In the genomic region with DNA sequence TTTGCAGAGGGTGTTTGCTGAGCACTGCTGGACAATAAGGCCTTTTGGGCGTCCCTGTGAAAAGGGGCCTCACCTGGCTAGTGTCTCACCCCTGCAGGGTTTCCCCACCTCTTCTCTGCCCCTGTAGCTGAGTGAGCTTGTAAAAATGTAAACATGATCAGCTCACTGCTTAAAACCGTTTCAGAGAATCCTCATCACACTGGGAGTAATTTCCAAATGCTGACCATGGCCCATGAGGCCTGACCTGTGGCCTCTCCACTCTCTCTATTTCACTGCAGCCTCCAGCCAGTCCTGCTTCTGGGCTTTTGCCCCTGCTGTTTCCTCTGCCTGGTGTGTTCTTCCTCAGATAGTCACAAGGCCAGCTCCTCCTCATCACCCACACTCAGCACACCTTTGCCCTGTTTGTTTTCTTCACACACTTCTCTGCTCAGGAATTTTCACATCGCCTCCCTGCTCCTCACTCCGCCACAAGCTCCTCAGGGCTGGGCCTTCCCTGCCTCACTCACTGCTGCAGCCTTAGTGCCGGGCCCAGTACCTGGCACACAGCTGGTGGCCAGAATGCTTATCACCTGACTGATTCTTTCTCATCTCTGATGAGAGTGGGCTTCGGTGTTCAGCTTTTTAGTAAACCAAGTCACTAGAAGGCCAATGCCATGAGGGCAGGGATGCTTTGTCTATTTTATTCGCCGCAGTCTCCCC, we compare ENCODE assay signal across 22 cellular contexts.
"Had no signal": no experiment of that assay in that cellular context is flagged by ENCODE, and none has a peak within 500 bp of the region (broad histone marks: within the 10 kb centered on the region; RNA-seq: fewer than 3 reads in every experiment).

No MANE protein-coding gene starts in this region.

- H3K4me1 ChIP-seq: foreskin keratinocyte, right lobe of liver, upper lobe of right lung had no signal

- H3K36me3 Mint-ChIP-seq: activated naive CD8-positive, alpha-beta T cell treated with anti-CD3 and anti-CD28 coated beads, Interleukin-2, amount 10 ng/mL, durations not matched to agents 7 days and 5 days; natural killer cell treated with Interleukin-12 subunit alpha and Interleukin-12 subunit beta and Interleukin-15 and Interleukin-18, amount 100 ng/mL, for 72 hours; stimulated activated naive B cell treated with anti-CD40 and anti-IgM and Interleukin-4, amounts not matched to agents 10 μg/mL and 1 μg/mL and 100 μg/mL, for 72 hours had no signal

- H3K27me3 Mint-ChIP-seq: activated naive CD8-positive, alpha-beta T cell treated with anti-CD3 and anti-CD28 coated beads, Interleukin-2, amount 10 ng/mL, durations not matched to agents 7 days and 5 days; natural killer cell treated with Interleukin-12 subunit alpha and Interleukin-12 subunit beta and Interleukin-15 and Interleukin-18, amount 100 ng/mL, for 72 hours; stimulated activated naive B cell treated with anti-CD40 and anti-IgM and Interleukin-4, amounts not matched to agents 10 μg/mL and 1 μg/mL and 100 μg/mL, for 72 hours had no signal

- H3K36me3 ChIP-seq: upper lobe of right lung had no signal

- H3K27ac Mint-ChIP-seq: activated CD4-positive, alpha-beta memory T cell treated with anti-CD3 and anti-CD28 coated beads, Interleukin-2, amount 10 ng/mL, durations not matched to agents 7 days and 5 days; activated CD4-positive, alpha-beta T cell treated with anti-CD3 and anti-CD28 coated beads, Interleukin-2, amount 10 ng/mL, durations not matched to agents 24 days and 14 days; activated naive CD8-positive, alpha-beta T cell treated with anti-CD3 and anti-CD28 coated beads, Interleukin-2, amount 10 ng/mL, durations not matched to agents 7 days and 5 days; activated T-helper 1 cell treated with anti-CD3 and anti-CD28 coated beads, Interleukin-12 subunit alpha, Interleukin-12 subunit beta, Interleukin-2, Interleukin-4 antibody, amounts not matched to agents 30 ng/mL and 10 ng/mL and 1 ng/mL, durations not matched to agents 14 hours and 24 hours and 36 hours; natural killer cell treated with Interleukin-12 subunit alpha and Interleukin-12 subunit beta and Interleukin-15 and Interleukin-18, amount 100 ng/mL, for 72 hours; stimulated activated naive B cell treated with anti-CD40 and anti-IgM and Interleukin-4, amounts not matched to agents 10 μg/mL and 1 μg/mL and 100 μg/mL, for 72 hours had no signal

- H3K4me3 Mint-ChIP-seq: activated CD4-positive, alpha-beta memory T cell treated with anti-CD3 and anti-CD28 coated beads, Interleukin-2, amount 10 ng/mL, durations not matched to agents 7 days and 5 days; activated CD4-positive, alpha-beta T cell treated with anti-CD3 and anti-CD28 coated beads, Interleukin-2, amount 10 ng/mL, durations not matched to agents 24 days and 14 days; activated naive CD8-positive, alpha-beta T cell treated with anti-CD3 and anti-CD28 coated beads, Interleukin-2, amount 10 ng/mL, durations not matched to agents 7 days and 5 days; activated T-helper 1 cell treated with anti-CD3 and anti-CD28 coated beads, Interleukin-12 subunit alpha, Interleukin-12 subunit beta, Interleukin-2, Interleukin-4 antibody, amounts not matched to agents 30 ng/mL and 10 ng/mL and 1 ng/mL, durations not matched to agents 14 hours and 24 hours and 36 hours; natural killer cell treated with Interleukin-12 subunit alpha and Interleukin-12 subunit beta and Interleukin-15 and Interleukin-18, amount 100 ng/mL, for 72 hours; stimulated activated naive B cell treated with anti-CD40 and anti-IgM and Interleukin-4, amounts not matched to agents 10 μg/mL and 1 μg/mL and 100 μg/mL, for 72 hours had no signal

- H3K4me3 ChIP-seq: right lobe of liver, SK-N-MC, skin epidermis, upper lobe of right lung had no signal

- ATAC-seq: activated CD4-positive, CD25-positive, alpha-beta regulatory T cell treated with anti-CD3 and anti-CD28 coated beads, Interleukin-2, amount 50 U/mL, for 24 hours; foreskin keratinocyte; left ventricle myocardium superior; natural killer cell treated with Interleukin-12 subunit alpha and Interleukin-12 subunit beta and Interleukin-15 and Interleukin-18, amount 100 ng/mL, for 72 hours; stimulated activated naive B cell treated with anti-CD40 and anti-IgM and Interleukin-4, amounts not matched to agents 10 μg/mL and 1 μg/mL and 100 μg/mL, for 72 hours; upper lobe of right lung had no signal

- H3K27me3 ChIP-seq: right lobe of liver, upper lobe of right lung had no signal

- H3K9me3 Mint-ChIP-seq: activated CD4-positive, alpha-beta memory T cell treated with anti-CD3 and anti-CD28 coated beads, Interleukin-2, amount 10 ng/mL, durations not matched to agents 7 days and 5 days; activated CD4-positive, alpha-beta T cell treated with anti-CD3 and anti-CD28 coated beads, Interleukin-2, amount 10 ng/mL, durations not matched to agents 24 days and 14 days; activated naive CD8-positive, alpha-beta T cell treated with anti-CD3 and anti-CD28 coated beads, Interleukin-2, amount 10 ng/mL, durations not matched to agents 7 days and 5 days; activated T-helper 1 cell treated with anti-CD3 and anti-CD28 coated beads, Interleukin-12 subunit alpha, Interleukin-12 subunit beta, Interleukin-2, Interleukin-4 antibody, amounts not matched to agents 30 ng/mL and 10 ng/mL and 1 ng/mL, durations not matched to agents 14 hours and 24 hours and 36 hours; natural killer cell treated with Interleukin-12 subunit alpha and Interleukin-12 subunit beta and Interleukin-15 and Interleukin-18, amount 100 ng/mL, for 72 hours; stimulated activated naive B cell treated with anti-CD40 and anti-IgM and Interleukin-4, amounts not matched to agents 10 μg/mL and 1 μg/mL and 100 μg/mL, for 72 hours had no signal

- H3K27ac ChIP-seq: foreskin keratinocyte, right lobe of liver, SK-N-MC, skin epidermis, upper lobe of right lung, VCaP had no signal

- DNase-seq: activated CD4-positive, alpha-beta memory T cell treated with anti-CD3 and anti-CD28 coated beads, Interleukin-2, amount 10 ng/mL, durations not matched to agents 7 days and 5 days; activated CD4-positive, alpha-beta T cell treated with anti-CD3 and anti-CD28 coated beads, Interleukin-2, amount 10 ng/mL, durations not matched to agents 24 days and 14 days; activated gamma-delta T cell; activated naive CD8-positive, alpha-beta T cell treated with anti-CD3 and anti-CD28 coated beads, Interleukin-2, amount 10 ng/mL, durations not matched to agents 7 days and 5 days; activated T-cell treated with anti-CD3 and anti-CD28 coated beads for 4 hours; amygdala; cerebellar nuclear complex; erythroblast; foreskin keratinocyte; left ventricle myocardium superior; mammary epithelial cell; midbrain; right lobe of liver; stimulated activated CD4-positive, alpha-beta T cell treated with anti-CD3 and anti-CD28 coated beads, Interleukin-1b, Interleukin-23, amount 100 ng/mL, for 48 hours; stimulated activated naive B cell treated with anti-CD40 and anti-IgM and Interleukin-4, amounts not matched to agents 10 μg/mL and 1 μg/mL and 100 μg/mL, for 72 hours; upper lobe of right lung had no signal
